Comparison of ENCODE assay signal across 21 cellular contexts in genomic region chr3:185405243-185405642, GRCh38. TPM values are rescaled to one million over a fixed set of nuclear protein-coding genes. Genes with fewer than 3 reads are reported as not detected.
A peak's percentile ranks its signal among the peaks of the same experiment; 100 is the strongest.
DNase-seq lines count a peak whose midpoint lies in the region; ATAC-seq and TF ChIP-seq lines count a peak whose summit lies in the region.
"Had no signal": no experiment of that assay in that cellular context is flagged by ENCODE, and none has a peak within 500 bp of the region (broad histone marks: within the 10 kb centered on the region; RNA-seq: fewer than 3 reads in every experiment).

No MANE protein-coding gene starts in this region.

- intact Hi-C loops in dorsolateral prefrontal cortex (cut with DNase I) (no loop called here), left colon (cut with DNase I, micrococcal nuclease) (no loop called here)

- H3K4me3 ChIP-seq in dorsolateral prefrontal cortex: no peak overlapping the region

- peak overlapping the region in 54 of 59 donors; percentile 2 to 87 (median 69) for H3K27ac ChIP-seq in dorsolateral prefrontal cortex
- H3K27ac ChIP-seq: RWPE1 had no signal

- DNase-seq in SW480 (ENCODE audit: low spot score) (peak; percentile 44), dorsolateral prefrontal cortex (no peak), left colon (no peak), D341Med (ENCODE audit: low spot score) (no peak), DMS153 treated with DMSO at 0.1 percent for 48 hours (lab: John Stamatoyannopoulos, UW; ENCODE audit: unreplicated experiment) (no peak), DMS 273 treated with DMSO at 0.1 percent for 48 hours (lab: John Stamatoyannopoulos, UW) (no peak)
- DNase-seq: C1 segment of cervical spinal cord; Caco-2; CD4-positive, alpha-beta memory T cell; DND-41; KBM-7; MV-4-11; NCI-H1105; NCI-H1436 treated with DMSO at 0.1 percent for 48 hours; NCI-H187 treated with DMSO at 0.1 percent for 48 hours; NCI-H2171 treated with DMSO at 0.1 percent for 48 hours; NCI-H524 treated with DMSO at 0.1 percent for 48 hours; SHP77 had no signal

- no peaks in the 10 kb centered on the region for H3K27me3 ChIP-seq in dorsolateral prefrontal cortex

- no peak for TF ChIP-seq CTCF in dorsolateral prefrontal cortex (IDR thresholded peaks at IDR 0.05 in 54 of 56, conservative IDR thresholded peaks at IDR 0.05 in 2 of 56; ENCODE audit: low read depth in 1 of 56, partially characterized antibody in 56 of 56)

- ATAC-seq in left colon (peak; percentile 88), HG02852 (IDR thresholded peaks at IDR 0.05; ENCODE audit: unreplicated experiment) (no peak)
- ATAC-seq: Panc1 had no signal

RNA-seq across cellular contexts. Expression of gene MAP3K13, which starts 42.3 kb away (rescaled TPM):
- total RNA-seq in dorsolateral prefrontal cortex (10 to 100 TPM; 30.8 to 75.4 (median 54.1) TPM), left colon (10 to 100 TPM; 47.0 to 51.0 TPM)
